In genomic region chr1:48931571-48932251, GRCh38 we compare ENCODE assay signal across 14 cellular contexts.
DNase-seq lines count a peak whose midpoint lies in the region; ATAC-seq and TF ChIP-seq lines count a peak whose summit lies in the region.
"Had no signal": no experiment of that assay in that cellular context is flagged by ENCODE, and none has a peak within 500 bp of the region (broad histone marks: within the 10 kb centered on the region; RNA-seq: fewer than 3 reads in every experiment).

No MANE protein-coding gene starts in this region.

- H3K27me3 ChIP-seq in left ventricle myocardium inferior (ENCODE audit: low read depth) (no peaks in the 10 kb centered on the region), gastrocnemius medialis (no peaks in the 10 kb centered on the region)

- H3K36me3 ChIP-seq in left ventricle myocardium inferior (no peaks in the 10 kb centered on the region), gastrocnemius medialis (no peaks in the 10 kb centered on the region)

- DNase-seq in left cardiac atrium (peak; percentile 26), left ventricle myocardium inferior (no peak), astrocyte of the cerebellum (ENCODE audit: low read depth) (peak; percentile 67), kidney tubule cell (ENCODE audit: low spot score) (peak; percentile 85), gastrocnemius medialis (no peak), NCI-H2227 treated with DMSO at 0.1 percent for 48 hours (lab: John Stamatoyannopoulos, UW) (no peak)
- DNase-seq in stimulated activated CD4-positive, alpha-beta T cell treated with anti-CD3 and anti-CD28 coated beads, Interleukin-1b, Interleukin-23, amount 100 ng/mL, for 48 hours = no peak
- DNase-seq: activated T-cell treated with anti-CD3 and anti-CD28 coated beads, Interleukin-2, amount 50 U/mL, for 1 hour; central memory CD4-positive, alpha-beta T cell; DMS79; Karpas-422; psoas muscle; substantia nigra had no signal

- no peak overlapping the region for H3K4me3 ChIP-seq in left ventricle myocardium inferior
- H3K4me3 ChIP-seq in astrocyte of the cerebellum (ENCODE audit: low read depth, low read length) = no peak overlapping the region
- no peak overlapping the region for H3K4me3 ChIP-seq in gastrocnemius medialis
- H3K4me3 ChIP-seq: psoas muscle had no signal

- H3K4me1 ChIP-seq in left ventricle myocardium inferior = no peaks in the 10 kb centered on the region
- H3K4me1 ChIP-seq in gastrocnemius medialis = no peaks in the 10 kb centered on the region
- H3K4me1 ChIP-seq: psoas muscle had no signal

- in situ Hi-C loops in astrocyte of the cerebellum (cut with HindIII; ENCODE audit: low sequenced_read_pairs) (no loop called here), gastrocnemius medialis (cut with MboI; ENCODE audit: low sequenced_read_pairs in 4 of 4) (no loop called here)

- H3K9me3 ChIP-seq in left ventricle myocardium inferior (replicated peaks) (no peaks in the 10 kb centered on the region), gastrocnemius medialis (no peaks in the 10 kb centered on the region)
- H3K9me3 ChIP-seq: psoas muscle had no signal

- ATAC-seq in left cardiac atrium = peak in 1 of 2 donors; percentile 84
- no peak for ATAC-seq in gastrocnemius medialis
- no peak for ATAC-seq in HG03354 (IDR thresholded peaks at IDR 0.05; ENCODE audit: poor library complexity, severe bottlenecking, unreplicated experiment)

- TF ChIP-seq POLR2A in gastrocnemius medialis (IDR thresholded peaks at IDR 0.05) = no peak

- TF ChIP-seq CTCF in left ventricle myocardium inferior (IDR thresholded peaks at IDR 0.05; ENCODE audit: borderline replicate concordance) = no peak
- no peak for TF ChIP-seq CTCF in astrocyte of the cerebellum (IDR thresholded peaks at IDR 0.05; ENCODE audit: low read depth, low read length, missing control alignments)
- no peak for TF ChIP-seq CTCF in gastrocnemius medialis (IDR thresholded peaks at IDR 0.05 in 4 of 5, conservative IDR thresholded peaks at IDR 0.05 in 1 of 5)

- intact Hi-C loops in left cardiac atrium (cut with DNase I) (no loop called here), left ventricle myocardium inferior (cut with micrococcal nuclease) (no loop called here), gastrocnemius medialis (cut with DNase I; ENCODE audit: low total_unique reads) (no loop called here)

- H3K27ac ChIP-seq in left ventricle myocardium inferior (replicated peaks) (no peak overlapping the region), gastrocnemius medialis (no peak overlapping the region)
- H3K27ac ChIP-seq: psoas muscle had no signal

Comparison
In these comparisons a context has a peak if more than half of its experiments do, and no peak if none do; other contexts are left out.
1. DNase-seq: peak in left cardiac atrium (single experiment), astrocyte of the cerebellum (single experiment) and kidney tubule cell (single experiment); none in left ventricle myocardium inferior (single experiment), gastrocnemius medialis (0 of 2), stimulated activated CD4-positive, alpha-beta T cell treated with anti-CD3 and anti-CD28 coated beads, Interleukin-1b, Interleukin-23, amount 100 ng/mL, for 48 hours (single experiment) and NCI-H2227 treated with DMSO at 0.1 percent for 48 hours (single experiment).